In the genomic region with DNA sequence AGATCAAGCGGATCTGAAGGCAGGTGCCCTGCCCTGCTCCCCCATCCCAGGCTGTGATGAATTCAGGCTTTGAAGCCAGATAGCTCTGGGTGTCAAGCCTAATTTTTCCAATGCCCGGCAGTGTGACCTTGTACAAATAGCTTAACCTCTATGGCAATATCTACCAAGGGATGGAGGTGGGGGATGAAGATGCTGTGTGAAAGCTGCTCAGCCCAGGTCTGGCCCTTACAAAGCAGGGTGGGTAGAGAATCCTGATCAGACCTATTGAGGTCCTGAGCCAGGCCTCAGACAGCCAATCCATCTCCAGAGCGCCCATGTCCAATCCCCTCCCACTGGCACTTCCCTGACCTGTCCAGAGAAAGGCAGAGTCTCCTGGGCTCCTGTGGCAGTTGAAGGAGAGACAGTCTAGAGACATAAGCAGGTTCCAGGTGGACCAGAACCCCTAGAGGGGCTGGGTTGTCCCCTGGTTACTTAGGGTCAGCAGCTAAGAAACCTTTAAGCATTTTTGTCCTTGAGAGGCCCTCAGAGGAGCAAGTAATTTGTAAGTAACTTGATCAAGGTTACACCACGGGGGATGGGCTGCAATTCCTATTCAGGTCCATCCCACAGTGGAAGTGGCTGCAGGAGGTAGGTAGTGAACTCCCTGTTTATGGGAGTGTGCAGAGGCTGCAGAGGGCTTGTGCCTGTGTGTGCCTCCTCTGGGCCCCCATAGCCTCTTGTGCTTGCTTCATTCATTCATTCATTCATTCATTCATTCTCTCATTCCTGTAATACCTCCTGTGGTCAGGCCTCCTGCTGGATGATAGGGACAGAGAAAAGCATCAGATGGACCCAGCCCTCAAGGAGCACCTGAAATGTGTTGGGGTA, we compare ENCODE assay signal across 19 cellular contexts. TPM values are rescaled to one million over a fixed set of nuclear protein-coding genes. Genes with fewer than 3 reads are reported as not detected.
DNase-seq lines count a peak whose midpoint lies in the region; ATAC-seq and TF ChIP-seq lines count a peak whose summit lies in the region.
"Had no signal": no experiment of that assay in that cellular context is flagged by ENCODE, and none has a peak within 500 bp of the region (broad histone marks: within the 10 kb centered on the region; RNA-seq: fewer than 3 reads in every experiment).

No MANE protein-coding gene starts in this region.

- peaks cover 5% of the 10 kb centered on the region for H3K4me1 Mint-ChIP-seq in glutamatergic neuron (ENCODE audit: low read depth, unreplicated experiment)

- POLR2A ChIA-PET in Panc1 (lab: Charles Lee) = no interaction called here
- POLR2A ChIA-PET in OCI-LY7 (lab: Charles Lee) = interaction anchor here (0.7 kb wide), 1 partner anchor 34 kb away, joined by 5 read pairs; no protein-coding TSS in a partner anchor

- H3K4me1 ChIP-seq in Panc1 (ENCODE audit: control insufficient read depth, insufficient read depth, low read length) = no peaks in the 10 kb centered on the region
- H3K4me1 ChIP-seq in gastrocnemius medialis = peaks cover 25 to 64% of the 10 kb centered on the region in 2 donors
- H3K4me1 ChIP-seq in OCI-LY7 (ENCODE audit: insufficient read depth, low read length, poor library complexity, severe bottlenecking) = no peaks in the 10 kb centered on the region

- H3K27me3 Mint-ChIP-seq in glutamatergic neuron (ENCODE audit: unreplicated experiment) = peaks cover 9% of the 10 kb centered on the region

- no peak for TF ChIP-seq POLR2A in gastrocnemius medialis (IDR thresholded peaks at IDR 0.05)

- DNase-seq in NCI-H748 (lab: John Stamatoyannopoulos, UW; ENCODE audit: unreplicated experiment) (peak; percentile 36), NCI-H748 treated with DMSO at 0.1 percent for 48 hours (lab: John Stamatoyannopoulos, UW) (no peak), Panc1 (ENCODE audit: low read depth, low spot score) (no peak), glutamatergic neuron (peak; percentile 8), gastrocnemius medialis (peak in 1 of 2 donors; percentile 8), G401 (ENCODE audit: low spot score) (no peak), OCI-LY7 (ENCODE audit: low spot score) (no peak)
- DNase-seq: activated CD4-positive, alpha-beta T cell treated with anti-CD3 and anti-CD28 coated beads, Interleukin-2, amount 50 U/mL, for 48 hours; activated naive CD4-positive, alpha-beta T cell treated with anti-CD3 and anti-CD28 coated beads, Interleukin-2, amount 10 ng/mL, durations not matched to agents 7 days and 5 days; HCEC 1CT; MG63; stimulated activated CD4-positive, alpha-beta T cell treated with anti-CD3 and anti-CD28 coated beads, Interleukin-2, amount 100 ng/mL, for 24 hours; stimulated activated naive CD4-positive, alpha-beta T cell treated with Interleukin-2 at 50 U/mL for 16 hours; SW 1271 had no signal

- no peak overlapping the region for H3K4me3 ChIP-seq in Panc1 (ENCODE audit: low read depth in 2 of 2, low read length in 2 of 2)
- H3K4me3 ChIP-seq in gastrocnemius medialis = no peak overlapping the region
- no peak overlapping the region for H3K4me3 ChIP-seq in OCI-LY7 (ENCODE audit: low read depth, low read length, poor library complexity, severe bottlenecking)
- H3K4me3 ChIP-seq: BLaER1, heart left ventricle, MG63, upper lobe of left lung had no signal

- H3K27ac Mint-ChIP-seq in glutamatergic neuron (ENCODE audit: unreplicated experiment) = no peak overlapping the region
- H3K27ac Mint-ChIP-seq: activated naive CD4-positive, alpha-beta T cell treated with anti-CD3 and anti-CD28 coated beads, Interleukin-2, amount 10 ng/mL, durations not matched to agents 7 days and 5 days had no signal

- no peaks in the 10 kb centered on the region for H3K79me2 ChIP-seq in OCI-LY7 (ENCODE audit: insufficient read depth, low read depth, low read length)

- in situ Hi-C loops in Panc1 (cut with HindIII; ENCODE audit: low pct_unique_long_range_greater_than_20kb, low sequenced_read_pairs) = no loop called here
- in situ Hi-C loops in gastrocnemius medialis (cut with MboI; ENCODE audit: low sequenced_read_pairs in 4 of 4) = no loop called here
- in situ Hi-C loops in G401 (cut with HindIII; ENCODE audit: low sequenced_read_pairs) = no loop called here

- intact Hi-C loops in Panc1 (cut with micrococcal nuclease; ENCODE audit: unreplicated experiment) = no loop called here
- intact Hi-C loops in gastrocnemius medialis (cut with DNase I; ENCODE audit: low total_unique reads) = no loop called here
- intact Hi-C loops in OCI-LY7 (cut with micrococcal nuclease; ENCODE audit: unreplicated experiment) = no loop called here

- no peaks in the 10 kb centered on the region for H3K36me3 Mint-ChIP-seq in glutamatergic neuron (ENCODE audit: unreplicated experiment)
- H3K36me3 Mint-ChIP-seq: activated naive CD4-positive, alpha-beta T cell treated with anti-CD3 and anti-CD28 coated beads, Interleukin-2, amount 10 ng/mL, durations not matched to agents 7 days and 5 days had no signal

- H3K4me2 ChIP-seq in OCI-LY7 (ENCODE audit: low read length) = no peak overlapping the region

- no peak overlapping the region for H2AFZ ChIP-seq in OCI-LY7 (ENCODE audit: low read length)

- TF ChIP-seq CTCF in Panc1 (IDR thresholded peaks at IDR 0.05) (no peak), glutamatergic neuron (IDR thresholded peaks at IDR 0.05; ENCODE audit: partially characterized antibody, unreplicated experiment) (no peak), gastrocnemius medialis (IDR thresholded peaks at IDR 0.05 in 4 of 5, conservative IDR thresholded peaks at IDR 0.05 in 1 of 5) (no peak), OCI-LY7 (conservative IDR thresholded peaks at IDR 0.05; ENCODE audit: low read length) (no peak)

- ATAC-seq in Panc1 = peak; percentile 50
- ATAC-seq in gastrocnemius medialis = no peak
- ATAC-seq in GM21360 (IDR thresholded peaks at IDR 0.05; ENCODE audit: unreplicated experiment) = no peak

- BruUV-seq in Panc1 (replicated peaks; lab: Mats Ljungman, UMichigan) (no TSS peak), OCI-LY7 (replicated peaks; lab: Mats Ljungman, UMichigan) (no TSS peak)

- H3K9me3 ChIP-seq in Panc1 (ENCODE audit: control insufficient read depth, insufficient read depth, low read depth, low read length) (no peaks in the 10 kb centered on the region), gastrocnemius medialis (no peaks in the 10 kb centered on the region), OCI-LY7 (ENCODE audit: low read length) (no peaks in the 10 kb centered on the region)
- H3K9me3 ChIP-seq: BLaER1, heart left ventricle, MG63, upper lobe of left lung had no signal

- H3K36me3 ChIP-seq in Panc1 (ENCODE audit: control insufficient read depth, insufficient read depth, low read length) (no peaks in the 10 kb centered on the region), gastrocnemius medialis (peaks cover 0 to 7% of the 10 kb centered on the region in 2 donors), OCI-LY7 (ENCODE audit: insufficient read depth, low read length) (no peaks in the 10 kb centered on the region)
- H3K36me3 ChIP-seq: BLaER1, MG63, upper lobe of left lung had no signal

- no peaks in the 10 kb centered on the region for H3K27me3 ChIP-seq in Panc1 (ENCODE audit: control insufficient read depth, insufficient read depth, low read length)
- H3K27me3 ChIP-seq in gastrocnemius medialis = no peaks in the 10 kb centered on the region
- H3K27me3 ChIP-seq: BLaER1, heart left ventricle, MG63, upper lobe of left lung had no signal

- H3K27ac ChIP-seq in Panc1 (ENCODE audit: low read length) (no peak overlapping the region), gastrocnemius medialis (peak overlapping the region; percentile 32 to 98 (median 56)), OCI-LY7 (ENCODE audit: low read depth, low read length, poor library complexity, severe bottlenecking) (no peak overlapping the region)
- H3K27ac ChIP-seq: BLaER1 had no signal

- peaks cover 2% of the 10 kb centered on the region for H3K9me3 Mint-ChIP-seq in glutamatergic neuron (ENCODE audit: unreplicated experiment)
- H3K9me3 Mint-ChIP-seq: activated naive CD4-positive, alpha-beta T cell treated with anti-CD3 and anti-CD28 coated beads, Interleukin-2, amount 10 ng/mL, durations not matched to agents 7 days and 5 days had no signal

- H3K9me2 ChIP-seq in OCI-LY7 (ENCODE audit: insufficient read depth, low read length) = no peaks in the 10 kb centered on the region

- H4K20me1 ChIP-seq in OCI-LY7 (ENCODE audit: insufficient read depth, low read length) = no peaks in the 10 kb centered on the region
- H4K20me1 ChIP-seq: BLaER1 had no signal

- CTCF ChIA-PET in Panc1 (lab: Charles Lee) (no interaction called here), OCI-LY7 (lab: Charles Lee; ENCODE audit: unreplicated experiment) (no interaction called here)

- H3K4me3 Mint-ChIP-seq in glutamatergic neuron (ENCODE audit: unreplicated experiment) = no peak overlapping the region
- H3K4me3 Mint-ChIP-seq: activated naive CD4-positive, alpha-beta T cell treated with anti-CD3 and anti-CD28 coated beads, Interleukin-2, amount 10 ng/mL, durations not matched to agents 7 days and 5 days had no signal

RNA-seq across cellular contexts. Expression of a gene that starts 10.4 kb away (rescaled TPM):
- total RNA-seq in Panc1 (2021; ENCODE audit: unreplicated experiment) = 2.4 TPM
- 2.0 TPM for polyA plus RNA-seq in Panc1 (2012; ENCODE audit: insufficient read length)
- 0.69 TPM for total RNA-seq in glutamatergic neuron (ENCODE audit: unreplicated experiment)
- 10 to 100 TPM; 21.8 to 52.6 (median 44.5) TPM for total RNA-seq in gastrocnemius medialis
- total RNA-seq in G401 (2014; rRNA removed; shearing (Covaris generic)) = not detected in 2 replicates
- not detected in 2 replicates for total RNA-seq in OCI-LY7 (2014; rRNA removed; shearing (Covaris generic))
- total RNA-seq in OCI-LY7 (2022) = not detected in 2 replicates
- total RNA-seq: osteocyte had no signal

RNA-seq across cellular contexts. Expression of a gene that starts 43.6 kb away (rescaled TPM):
- 0.59 TPM for total RNA-seq in Panc1 (2021; ENCODE audit: unreplicated experiment)
- 0.45 TPM for polyA plus RNA-seq in Panc1 (2012; ENCODE audit: insufficient read length)
- total RNA-seq in glutamatergic neuron (ENCODE audit: unreplicated experiment) = not detected
- total RNA-seq in gastrocnemius medialis = 1 to 10 TPM in 2 of 4 donors, under 1 TPM in 1, not detected in 1; 0.78 to 2.8 (median 1.1) TPM
- total RNA-seq in G401 (2014; rRNA removed; shearing (Covaris generic)) = not detected in 2 replicates
- total RNA-seq in OCI-LY7 (2014; rRNA removed; shearing (Covaris generic)) = not detected in 2 replicates
- not detected in 2 replicates for total RNA-seq in OCI-LY7 (2022)
- total RNA-seq: osteocyte had no signal

Comparison
In these comparisons a context has a peak if more than half of its experiments do, and no peak if none do; other contexts are left out.
1. DNase-seq: peak in NCI-H748 (single experiment) and glutamatergic neuron (single experiment); none in NCI-H748 treated with DMSO at 0.1 percent for 48 hours (single experiment), Panc1 (single experiment), G401 (single experiment) and OCI-LY7 (single experiment).
2. H3K27ac ChIP-seq: peak in gastrocnemius medialis (4 of 4); none in Panc1 (single experiment) and OCI-LY7 (single experiment).